ENCODE assay signal across 34 cellular contexts in genomic region chr1:244330318-244330625, GRCh38.
"Had no signal": no experiment of that assay in that cellular context is flagged by ENCODE, and none has a peak within 500 bp of the region (broad histone marks: within the 10 kb centered on the region; RNA-seq: fewer than 3 reads in every experiment).

No MANE protein-coding gene starts in this region.

- H3K27me3 ChIP-seq: brain microvascular endothelial cell, esophagus squamous epithelium, sigmoid colon, uterus had no signal

- H3K4me3 Mint-ChIP-seq: activated CD4-positive, alpha-beta memory T cell treated with anti-CD3 and anti-CD28 coated beads, Interleukin-2, amount 10 ng/mL, durations not matched to agents 7 days and 5 days; activated T-cell treated with anti-CD3 and anti-CD28 coated beads, Interleukin-2, amount 50 U/mL, for 4 hours; activated T-helper 17 cell treated with anti-CD3 and anti-CD28 coated beads, Interleukin-2, amount 50 U/mL, for 72 hours; dendritic cell treated with granulocyte-macrophage colony-stimulating factor and Interleukin-4, amounts not matched to agents 40 ng/mL and 50 ng/mL, for 4 days; nephron; stimulated activated effector memory CD8-positive, alpha-beta T cell treated with anti-CD3 and anti-CD28 coated beads, Interleukin-12 subunit alpha, Interleukin-12 subunit beta, amount 100 ng/mL, for 72 hours; stimulated activated naive CD8-positive, alpha-beta T cell treated with anti-CD3 and anti-CD28 coated beads, Interleukin-15, Interleukin-2, amounts not matched to agents 100 ng/mL and 50 ng/mL, for 24 hours; T-helper 2 cell treated with Interferon-gamma antibody and Interleukin-4, amounts not matched to agents 5 μg/mL and 100 μg/mL, for 36 hours; type B pancreatic cell had no signal

- H3K4me3 ChIP-seq: esophagus squamous epithelium, heart right ventricle, left ventricle myocardium inferior, lung, sigmoid colon, uterus had no signal

- H3K27ac Mint-ChIP-seq: activated CD4-positive, alpha-beta memory T cell treated with anti-CD3 and anti-CD28 coated beads, Interleukin-2, amount 10 ng/mL, durations not matched to agents 7 days and 5 days; activated T-helper 17 cell treated with anti-CD3 and anti-CD28 coated beads, Interleukin-2, amount 50 U/mL, for 72 hours; dendritic cell treated with granulocyte-macrophage colony-stimulating factor and Interleukin-4, amounts not matched to agents 40 ng/mL and 50 ng/mL, for 4 days; nephron; progenitor cell of endocrine pancreas; stimulated activated effector memory CD8-positive, alpha-beta T cell treated with anti-CD3 and anti-CD28 coated beads, Interleukin-12 subunit alpha, Interleukin-12 subunit beta, amount 100 ng/mL, for 72 hours; stimulated activated naive CD8-positive, alpha-beta T cell treated with anti-CD3 and anti-CD28 coated beads, Interleukin-15, Interleukin-2, amounts not matched to agents 100 ng/mL and 50 ng/mL, for 24 hours; T-helper 2 cell treated with Interferon-gamma antibody and Interleukin-4, amounts not matched to agents 5 μg/mL and 100 μg/mL, for 36 hours; type B pancreatic cell had no signal

- DNase-seq: activated CD4-positive, alpha-beta memory T cell treated with anti-CD3 and anti-CD28 coated beads, Interleukin-2, amount 10 ng/mL, durations not matched to agents 7 days and 5 days; activated CD4-positive, alpha-beta T cell treated with anti-CD3 and anti-CD28 coated beads for 48 hours; activated CD8-positive, alpha-beta memory T cell treated with anti-CD3 and anti-CD28 coated beads, Interleukin-2, amount 50 U/mL, for 48 hours; activated gamma-delta T cell treated with Interleukin-2 at 50 U/mL for 16 hours; activated naive CD4-positive, alpha-beta T cell treated with anti-CD3 and anti-CD28 coated beads, Interleukin-2, amount 50 U/mL, for 16 hours; activated T-cell treated with anti-CD3 and anti-CD28 coated beads, Interleukin-2, amount 50 U/mL, for 4 hours; amniotic stem cell; brain microvascular endothelial cell; caudate nucleus; effector CD4-positive, alpha-beta T cell; esophagus squamous epithelium; foreskin melanocyte; heart right ventricle; left ventricle myocardium inferior; retina; sigmoid colon; small intestine; stimulated activated CD4-positive, alpha-beta T cell treated with anti-CD3 and anti-CD28 coated beads, Interleukin-4, amount 100 ng/mL, for 24 hours; T-helper 1 cell; uterus had no signal

- H3K36me3 Mint-ChIP-seq: type B pancreatic cell had no signal

- H3K9me3 ChIP-seq: esophagus squamous epithelium, sigmoid colon had no signal

- H3K4me1 Mint-ChIP-seq: nephron had no signal

- H3K27ac ChIP-seq: brain microvascular endothelial cell, epithelial cell of prostate, esophagus squamous epithelium, heart right ventricle, left ventricle myocardium inferior, sigmoid colon, uterus, VCaP had no signal

- ATAC-seq: activated CD4-positive, CD25-positive, alpha-beta regulatory T cell treated with anti-CD3 and anti-CD28 coated beads, Interleukin-2, amount 50 U/mL, for 24 hours; activated T-cell treated with anti-CD3 and anti-CD28 coated beads, Interleukin-2, amount 50 U/mL, for 4 hours; activated T-helper 17 cell treated with anti-CD3 and anti-CD28 coated beads, Interleukin-2, amount 50 U/mL, for 72 hours; heart right ventricle; stimulated activated effector memory CD8-positive, alpha-beta T cell treated with anti-CD3 and anti-CD28 coated beads, Interleukin-12 subunit alpha, Interleukin-12 subunit beta, amount 100 ng/mL, for 72 hours had no signal

- H3K36me3 ChIP-seq: brain microvascular endothelial cell, esophagus squamous epithelium, heart right ventricle, left ventricle myocardium inferior, sigmoid colon, uterus had no signal

- H3K4me1 ChIP-seq: left ventricle myocardium inferior, sigmoid colon, uterus had no signal

- H3K27me3 Mint-ChIP-seq: dendritic cell treated with granulocyte-macrophage colony-stimulating factor and Interleukin-4, amounts not matched to agents 40 ng/mL and 50 ng/mL, for 4 days; type B pancreatic cell had no signal

- FAIRE-seq: endometrium, islet of Langerhans, small intestine had no signal
